ENCODE assay signal across 10 cellular contexts in the genomic region with DNA sequence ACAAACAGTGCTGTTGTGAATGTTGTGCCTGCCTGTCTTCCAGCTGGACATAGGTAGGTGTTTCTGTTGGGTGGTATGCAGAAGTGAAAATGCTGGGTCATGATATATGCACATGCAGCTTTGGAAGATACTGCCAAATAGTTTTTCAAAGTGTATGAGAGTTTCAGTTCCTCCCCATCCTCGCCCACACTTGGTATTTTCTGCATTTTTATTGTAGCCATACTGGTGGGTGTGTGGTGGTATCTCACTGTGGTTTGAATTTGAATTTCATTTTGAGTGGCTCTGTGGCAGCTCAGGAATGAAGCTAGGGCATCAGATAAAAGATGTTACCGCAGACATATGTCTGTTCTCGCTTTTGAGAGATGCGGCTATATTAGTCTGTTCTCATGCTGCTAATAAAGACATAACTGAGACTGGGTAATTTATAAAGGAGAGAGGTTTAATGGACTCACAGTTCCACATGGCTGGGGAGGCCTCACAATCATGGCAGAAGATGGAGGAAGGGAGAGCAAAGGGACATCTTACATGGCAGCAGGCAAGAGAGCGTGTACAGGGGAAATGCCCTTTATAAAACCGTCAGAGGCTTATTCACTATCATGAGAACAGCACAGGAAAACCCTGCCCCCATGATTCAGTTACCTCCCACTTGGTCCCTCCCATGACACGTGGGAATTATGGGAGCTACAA.
A peak's percentile ranks its signal among the peaks of the same experiment; 100 is the strongest.
DNase-seq lines count a peak whose midpoint lies in the region; ATAC-seq, FAIRE-seq and TF ChIP-seq lines count a peak whose summit lies in the region.
"Had no signal": no experiment of that assay in that cellular context is flagged by ENCODE, and none has a peak within 500 bp of the region (broad histone marks: within the 10 kb centered on the region; RNA-seq: fewer than 3 reads in every experiment).

No MANE protein-coding gene starts in this region.

- H3K27ac Mint-ChIP-seq in activated T-cell treated with anti-CD3 and anti-CD28 coated beads, Interleukin-2, amount 50 U/mL, for 24 hours, result peak overlapping the region; percentile 85

- no peaks in the 10 kb centered on the region for H3K36me3 ChIP-seq in left ventricle myocardium inferior
- H3K36me3 ChIP-seq: gastroesophageal sphincter had no signal

- H3K9me3 ChIP-seq in left ventricle myocardium inferior (replicated peaks), result no peaks in the 10 kb centered on the region
- H3K9me3 ChIP-seq: gastroesophageal sphincter had no signal

- H3K27ac ChIP-seq in left ventricle myocardium inferior (replicated peaks), result no peak overlapping the region
- H3K27ac ChIP-seq: gastroesophageal sphincter had no signal

- TF ChIP-seq POLR2A in GM12891 (IDR thresholded peaks at IDR 0.05; ENCODE audit: low read depth, low read length), result no peak

- H3K4me1 ChIP-seq in left ventricle myocardium inferior, result peaks cover 24% of the 10 kb centered on the region

- peak overlapping the region; percentile 46 for H3K4me3 Mint-ChIP-seq in activated T-cell treated with anti-CD3 and anti-CD28 coated beads, Interleukin-2, amount 50 U/mL, for 24 hours

- H3K4me3 ChIP-seq in left ventricle myocardium inferior, result no peak overlapping the region
- H3K4me3 ChIP-seq: gastroesophageal sphincter had no signal

- peaks cover 18% of the 10 kb centered on the region for H3K27me3 Mint-ChIP-seq in activated T-cell treated with anti-CD3 and anti-CD28 coated beads, Interleukin-2, amount 50 U/mL, for 24 hours

- ATAC-seq in GM19395 (IDR thresholded peaks at IDR 0.05; ENCODE audit: unreplicated experiment), result peak; percentile 66
- ATAC-seq in HG03103 (IDR thresholded peaks at IDR 0.05; ENCODE audit: low read depth, unreplicated experiment), result peak; percentile 55
- ATAC-seq: gastroesophageal sphincter had no signal

- no peak for TF ChIP-seq CTCF in left ventricle myocardium inferior (IDR thresholded peaks at IDR 0.05; ENCODE audit: borderline replicate concordance)

- intact Hi-C loops in left ventricle myocardium inferior (cut with micrococcal nuclease), result no loop called here

- no peak for DNase-seq in GM12891 (ENCODE audit: insufficient read length, low spot score)
- DNase-seq in activated T-cell treated with anti-CD3 and anti-CD28 coated beads, Interleukin-2, amount 50 U/mL, for 24 hours, result no peak
- DNase-seq in H4 (ENCODE audit: low spot score), result no peak
- no peak for DNase-seq in NCI-H2081 (lab: John Stamatoyannopoulos, UW)
- DNase-seq in islet precursor cell, result no peak
- no peak for DNase-seq in left ventricle myocardium inferior
- DNase-seq: NCI-H1694 treated with DMSO at 0.1 percent for 48 hours had no signal

- H3K36me3 Mint-ChIP-seq in activated T-cell treated with anti-CD3 and anti-CD28 coated beads, Interleukin-2, amount 50 U/mL, for 24 hours (ENCODE audit: low read depth), result peaks cover 5% of the 10 kb centered on the region

- peaks cover 60% of the 10 kb centered on the region for H3K4me1 Mint-ChIP-seq in activated T-cell treated with anti-CD3 and anti-CD28 coated beads, Interleukin-2, amount 50 U/mL, for 24 hours (ENCODE audit: low read depth)

- peak; percentile 90 for FAIRE-seq in GM12891 (lab: Jason Lieb, UNC)

- peaks cover 33% of the 10 kb centered on the region for H3K9me3 Mint-ChIP-seq in activated T-cell treated with anti-CD3 and anti-CD28 coated beads, Interleukin-2, amount 50 U/mL, for 24 hours

- no peaks in the 10 kb centered on the region for H3K27me3 ChIP-seq in left ventricle myocardium inferior (ENCODE audit: low read depth)
- H3K27me3 ChIP-seq: gastroesophageal sphincter had no signal

TF ChIP-seq in GM12891, 5 proteins besides CTCF, POLR2A, EP300 and RAD21:
- TF ChIP-seq SPI1 (IDR thresholded peaks at IDR 0.05; ENCODE audit: low read depth, low read length) (peak; percentile 100), TAF1 (IDR thresholded peaks at IDR 0.05; ENCODE audit: low read depth, low read length) (no peak), POU2F2 (IDR thresholded peaks at IDR 0.05; ENCODE audit: low read depth, low read length) (peak; percentile 95), POLR2AphosphoS5 (IDR thresholded peaks at IDR 0.05; ENCODE audit: low read depth, low read length) (no peak; the same call in 1 of the 2 replicates), PAX5 (IDR thresholded peaks at IDR 0.05; ENCODE audit: insufficient read depth, low read length, severe bottlenecking) (peak; percentile 1)
TF ChIP-seq in GM12891: peak in this region for 3.
